In the genomic region with DNA sequence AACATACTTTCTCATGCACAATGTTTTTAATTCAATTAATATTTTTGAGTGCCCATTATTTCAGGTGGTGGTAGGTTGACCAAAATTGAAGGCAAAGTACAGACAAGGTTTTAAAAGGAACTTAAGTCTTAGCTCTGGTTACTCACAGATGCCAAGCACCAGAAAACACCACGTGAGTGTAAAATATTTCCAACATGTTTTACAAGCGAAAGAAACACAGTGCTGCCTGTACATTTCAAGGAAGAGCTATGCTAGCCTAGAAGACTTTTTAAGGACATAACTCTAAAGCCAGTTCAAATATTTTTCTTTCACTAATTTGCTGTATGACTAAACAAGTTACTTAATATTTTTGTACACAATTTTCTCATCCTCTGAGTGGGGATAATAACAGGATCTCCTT, we compare ENCODE assay signal across 28 cellular contexts.
"Had no signal": no experiment of that assay in that cellular context is flagged by ENCODE, and none has a peak within 500 bp of the region (broad histone marks: within the 10 kb centered on the region; RNA-seq: fewer than 3 reads in every experiment).

No MANE protein-coding gene starts in this region.

- ATAC-seq: activated CD4-positive, CD25-positive, alpha-beta regulatory T cell treated with anti-CD3 and anti-CD28 coated beads, Interleukin-2, amount 50 U/mL, for 24 hours; activated CD8-positive, alpha-beta memory T cell treated with anti-CD3 and anti-CD28 coated beads, Interleukin-2, amount 10 ng/mL, durations not matched to agents 7 days and 5 days; activated CD8-positive, alpha-beta T cell treated with anti-CD3 and anti-CD28 coated beads, Interleukin-2, amount 10 ng/mL, durations not matched to agents 7 days and 5 days; activated naive CD4-positive, alpha-beta T cell treated with anti-CD3 and anti-CD28 coated beads, Interleukin-2, amount 50 U/mL, for 72 hours; esophagus mucosa; T-helper 17 cell had no signal

- H3K27ac ChIP-seq: brain microvascular endothelial cell, coronary artery, dorsolateral prefrontal cortex, WERI-Rb-1 had no signal

- H3K27me3 ChIP-seq: brain microvascular endothelial cell had no signal

- H3K36me3 ChIP-seq: brain microvascular endothelial cell, WERI-Rb-1 had no signal

- H3K4me3 ChIP-seq: coronary artery, dorsolateral prefrontal cortex had no signal

- DNase-seq: activated B cell treated with CpG ODN at 0.5 μM for 24 hours; activated CD4-positive, alpha-beta memory T cell treated with anti-CD3 and anti-CD28 coated beads for 36 hours; activated CD4-positive, alpha-beta T cell treated with anti-CD3 and anti-CD28 coated beads for 48 hours; activated CD4-positive, alpha-beta T cell treated with anti-CD3 and anti-CD28 coated beads, Interleukin-2, amount 50 U/mL, for 1 hour; activated CD8-positive, alpha-beta memory T cell treated with anti-CD3 and anti-CD28 coated beads, Interleukin-2, amount 10 ng/mL, durations not matched to agents 7 days and 5 days; activated CD8-positive, alpha-beta memory T cell treated with anti-CD3 and anti-CD28 coated beads, Interleukin-2, amount 50 U/mL, for 4 hours; activated CD8-positive, alpha-beta T cell treated with anti-CD3 and anti-CD28 coated beads, Interleukin-2, amount 10 ng/mL, durations not matched to agents 7 days and 5 days; activated gamma-delta T cell; activated naive CD4-positive, alpha-beta T cell; activated naive CD4-positive, alpha-beta T cell treated with anti-CD3 and anti-CD28 coated beads, Interleukin-2, amount 10 ng/mL, durations not matched to agents 7 days and 5 days; activated naive CD8-positive, alpha-beta T cell treated with anti-CD3 and anti-CD28 coated beads, Interleukin-2, amount 10 ng/mL, durations not matched to agents 7 days and 5 days; activated T-cell treated with anti-CD3 and anti-CD28 coated beads, Interleukin-2, amount 50 U/mL, for 1 hour; activated T-cell treated with anti-CD3 and anti-CD28 coated beads, Interleukin-2, amount 50 U/mL, for 48 hours; amniotic stem cell; anterior cingulate cortex; brain microvascular endothelial cell; dorsolateral prefrontal cortex; effector memory CD4-positive, alpha-beta T cell; endodermal cell; head of caudate nucleus; hypothalamus; T-helper 17 cell; T1000; WERI-Rb-1 had no signal
